Comparison of ENCODE assay signal across 1 cellular context in the genomic region with DNA sequence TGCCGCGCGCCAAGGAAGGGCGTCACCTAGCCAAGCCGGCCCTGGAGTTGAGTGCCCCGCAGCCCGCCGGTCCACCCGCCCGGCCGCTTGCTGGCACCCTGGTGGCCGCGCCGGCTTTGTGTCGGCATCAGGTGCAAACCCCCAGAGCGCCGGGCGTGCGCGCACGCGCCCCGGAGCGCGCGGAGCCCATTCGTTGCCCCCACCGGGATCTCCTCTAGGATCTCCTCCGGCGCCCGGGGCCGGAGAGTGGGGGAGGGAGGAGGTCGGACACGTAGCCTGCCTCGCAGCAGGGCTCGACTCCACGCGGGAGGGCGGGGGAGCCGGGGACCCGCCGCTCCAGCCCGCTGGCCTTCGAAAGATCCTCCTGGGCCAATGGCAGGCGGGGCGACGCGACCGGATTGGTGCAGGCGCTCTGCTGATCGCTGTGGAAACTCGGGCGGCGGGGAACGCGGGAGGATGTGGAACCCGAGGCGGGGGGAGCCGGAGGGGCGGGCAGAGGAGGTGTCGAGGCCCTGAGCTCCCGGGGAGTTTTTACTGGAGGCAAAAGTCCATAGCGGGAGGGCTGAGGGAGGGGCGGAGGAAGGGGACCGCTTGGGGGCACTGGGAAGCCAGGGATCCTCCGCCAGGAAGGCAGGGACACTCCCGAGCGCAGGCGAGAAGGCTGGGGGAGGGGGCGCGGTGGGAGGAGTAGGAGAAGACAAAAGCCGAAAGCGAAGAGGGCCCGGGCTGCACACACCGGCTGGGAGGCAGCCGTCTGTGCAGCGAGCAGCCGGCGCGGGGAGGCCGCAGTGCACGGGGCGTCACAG.
TF ChIP-seq lines count a peak whose summit lies in the region.

Gene FADS2 (plus strand): TSS at position 728 of the 806 bp plus-strand sequence. CDS start 91 bp downstream, outside the sequence.

TF ChIP-seq in HepG2, 621 proteins besides CTCF, POLR2A, EP300 and RAD21 (continued from another document and continues in another):
- TF ChIP-seq, protein P1, sequence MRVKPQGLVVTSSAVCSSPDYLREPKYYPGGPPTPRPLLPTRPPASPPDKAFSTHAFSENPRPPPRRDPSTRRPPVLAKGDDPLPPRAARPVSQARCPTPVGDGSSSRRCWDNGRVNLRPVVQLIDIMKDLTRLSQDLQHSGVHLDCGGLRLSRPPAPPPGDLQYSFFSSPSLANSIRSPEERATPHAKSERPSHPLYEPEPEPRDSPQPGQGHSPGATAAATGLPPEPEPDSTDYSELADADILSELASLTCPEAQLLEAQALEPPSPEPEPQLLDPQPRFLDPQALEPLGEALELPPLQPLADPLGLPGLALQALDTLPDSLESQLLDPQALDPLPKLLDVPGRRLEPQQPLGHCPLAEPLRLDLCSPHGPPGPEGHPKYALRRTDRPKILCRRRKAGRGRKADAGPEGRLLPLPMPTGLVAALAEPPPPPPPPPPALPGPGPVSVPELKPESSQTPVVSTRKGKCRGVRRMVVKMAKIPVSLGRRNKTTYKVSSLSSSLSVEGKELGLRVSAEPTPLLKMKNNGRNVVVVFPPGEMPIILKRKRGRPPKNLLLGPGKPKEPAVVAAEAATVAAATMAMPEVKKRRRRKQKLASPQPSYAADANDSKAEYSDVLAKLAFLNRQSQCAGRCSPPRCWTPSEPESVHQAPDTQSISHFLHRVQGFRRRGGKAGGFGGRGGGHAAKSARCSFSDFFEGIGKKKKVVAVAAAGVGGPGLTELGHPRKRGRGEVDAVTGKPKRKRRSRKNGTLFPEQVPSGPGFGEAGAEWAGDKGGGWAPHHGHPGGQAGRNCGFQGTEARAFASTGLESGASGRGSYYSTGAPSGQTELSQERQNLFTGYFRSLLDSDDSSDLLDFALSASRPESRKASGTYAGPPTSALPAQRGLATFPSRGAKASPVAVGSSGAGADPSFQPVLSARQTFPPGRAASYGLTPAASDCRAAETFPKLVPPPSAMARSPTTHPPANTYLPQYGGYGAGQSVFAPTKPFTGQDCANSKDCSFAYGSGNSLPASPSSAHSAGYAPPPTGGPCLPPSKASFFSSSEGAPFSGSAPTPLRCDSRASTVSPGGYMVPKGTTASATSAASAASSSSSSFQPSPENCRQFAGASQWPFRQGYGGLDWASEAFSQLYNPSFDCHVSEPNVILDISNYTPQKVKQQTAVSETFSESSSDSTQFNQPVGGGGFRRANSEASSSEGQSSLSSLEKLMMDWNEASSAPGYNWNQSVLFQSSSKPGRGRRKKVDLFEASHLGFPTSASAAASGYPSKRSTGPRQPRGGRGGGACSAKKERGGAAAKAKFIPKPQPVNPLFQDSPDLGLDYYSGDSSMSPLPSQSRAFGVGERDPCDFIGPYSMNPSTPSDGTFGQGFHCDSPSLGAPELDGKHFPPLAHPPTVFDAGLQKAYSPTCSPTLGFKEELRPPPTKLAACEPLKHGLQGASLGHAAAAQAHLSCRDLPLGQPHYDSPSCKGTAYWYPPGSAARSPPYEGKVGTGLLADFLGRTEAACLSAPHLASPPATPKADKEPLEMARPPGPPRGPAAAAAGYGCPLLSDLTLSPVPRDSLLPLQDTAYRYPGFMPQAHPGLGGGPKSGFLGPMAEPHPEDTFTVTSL (CRISPR knock-in tag; IDR thresholded peaks at IDR 0.05; ENCODE audit: borderline replicate concordance), result no peak
- TF ChIP-seq CEBPZ (IDR thresholded peaks at IDR 0.05; ENCODE audit: low read length), result no peak
- 0 out of 2 replicates have a peak, but pooled peaks have one; percentile 56 for TF ChIP-seq ZFP36L1 (CRISPR knock-in tag; IDR thresholded peaks at IDR 0.05)
- TF ChIP-seq SYNCRIP (IDR thresholded peaks at IDR 0.05; ENCODE audit: insufficient read depth, low read depth, low read length), result no peak
- TF ChIP-seq ZNF746 (CRISPR knock-in tag; IDR thresholded peaks at IDR 0.05), result peak; percentile 95
- TF ChIP-seq ZNF292 (CRISPR knock-in tag; IDR thresholded peaks at IDR 0.05; ENCODE audit: borderline replicate concordance, low read depth), result 0 out of 2 replicates have a peak, but pooled peaks have one; percentile 15
- no peak for TF ChIP-seq U2AF1 (optimal IDR thresholded peaks at IDR 0.05; ENCODE audit: low read depth, low read length)
- TF ChIP-seq HIVEP1 (CRISPR knock-in tag; IDR thresholded peaks at IDR 0.05), result peak; percentile 45; the same call in 1 of the 2 replicates
- peak; percentile 20; the same call in 1 of the 2 replicates for TF ChIP-seq ZFX (CRISPR knock-in tag; IDR thresholded peaks at IDR 0.05; ENCODE audit: low read depth)
- TF ChIP-seq NONO (IDR thresholded peaks at IDR 0.05), result no peak
- peak; percentile 71 for TF ChIP-seq NONO (CRISPR knock-in tag; conservative IDR thresholded peaks at IDR 0.05)
- peak; percentile 74; the same call in 1 of the 2 replicates for TF ChIP-seq ZBTB38 (CRISPR knock-in tag; IDR thresholded peaks at IDR 0.05)
- no peak for TF ChIP-seq NR2F1 (CRISPR knock-in tag; IDR thresholded peaks at IDR 0.05)
- peak; percentile 44; the same call in 1 of the 2 replicates for TF ChIP-seq DR1 (CRISPR knock-in tag; IDR thresholded peaks at IDR 0.05)
- peak; percentile 56; the same call in 1 of the 2 replicates for TF ChIP-seq TFDP1 (CRISPR knock-in tag; IDR thresholded peaks at IDR 0.05; ENCODE audit: borderline replicate concordance)
- TF ChIP-seq, protein P2, sequence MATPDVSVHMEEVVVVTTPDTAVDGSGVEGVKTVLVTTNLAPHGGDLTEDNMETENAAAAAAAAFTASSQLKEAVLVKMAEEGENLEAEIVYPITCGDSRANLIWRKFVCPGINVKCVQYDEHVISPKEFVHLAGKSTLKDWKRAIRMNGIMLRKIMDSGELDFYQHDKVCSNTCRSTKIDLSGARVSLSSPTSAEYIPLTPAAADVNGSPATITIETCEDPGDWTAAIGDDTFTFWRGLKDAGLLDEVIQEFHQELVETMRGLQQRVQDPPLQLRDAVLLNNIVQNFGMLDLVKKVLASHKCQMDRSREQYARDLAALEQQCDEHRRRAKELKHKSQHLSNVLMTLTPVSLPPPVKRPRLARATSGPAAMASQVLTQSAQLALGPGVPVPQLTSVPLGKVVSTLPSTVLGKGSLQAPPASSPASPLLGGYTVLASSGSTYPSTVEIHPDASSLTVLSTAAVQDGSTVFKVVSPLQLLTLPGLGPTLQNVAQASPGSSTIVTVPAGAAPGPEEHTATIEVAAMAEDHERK (CRISPR knock-in tag; IDR thresholded peaks at IDR 0.05; ENCODE audit: low read depth), result no peak
- no peak for TF ChIP-seq PHB2 (IDR thresholded peaks at IDR 0.05; ENCODE audit: partially characterized antibody)
- TF ChIP-seq, protein P3, sequence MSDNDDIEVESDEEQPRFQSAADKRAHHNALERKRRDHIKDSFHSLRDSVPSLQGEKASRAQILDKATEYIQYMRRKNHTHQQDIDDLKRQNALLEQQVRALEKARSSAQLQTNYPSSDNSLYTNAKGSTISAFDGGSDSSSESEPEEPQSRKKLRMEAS (IDR thresholded peaks at IDR 0.05), result peak; percentile 77
- TF ChIP-seq HDAC2 (CRISPR knock-in tag; IDR thresholded peaks at IDR 0.05), result 0 out of 2 replicates have a peak, but pooled peaks have one; percentile 2
- TF ChIP-seq ZNF761 (CRISPR knock-in tag; conservative IDR thresholded peaks at IDR 0.05), result peak; percentile 48; the same call in 1 of the 2 replicates
- peak; percentile 84 for TF ChIP-seq ZNF687 (CRISPR knock-in tag; IDR thresholded peaks at IDR 0.05)
- TF ChIP-seq PHF5A (CRISPR knock-in tag; IDR thresholded peaks at IDR 0.05; ENCODE audit: low read depth, unreplicated experiment), result no peak
- TF ChIP-seq TBX3 (IDR thresholded peaks at IDR 0.05; ENCODE audit: borderline replicate concordance), result 0 out of 2 replicates have a peak, but pooled peaks have one; percentile 13
- TF ChIP-seq TRIM24 (CRISPR knock-in tag; IDR thresholded peaks at IDR 0.05), result no peak
- no peak for TF ChIP-seq ZNF781 (CRISPR knock-in tag; IDR thresholded peaks at IDR 0.05; ENCODE audit: borderline replicate concordance, not compliant biosample characterization)
- TF ChIP-seq SAFB2 (CRISPR knock-in tag; IDR thresholded peaks at IDR 0.05; ENCODE audit: borderline replicate concordance, low read depth), result no peak
- TF ChIP-seq TARDBP (CRISPR knock-in tag; IDR thresholded peaks at IDR 0.05), result 0 out of 2 replicates have a peak, but pooled peaks have one; percentile 45
- no peak for TF ChIP-seq SMAD9 (CRISPR knock-in tag; IDR thresholded peaks at IDR 0.05)
- 0 out of 2 replicates have a peak, but pooled peaks have one; percentile 22 for TF ChIP-seq ZNF317 (CRISPR knock-in tag; IDR thresholded peaks at IDR 0.05)
- TF ChIP-seq NFYC (CRISPR knock-in tag; IDR thresholded peaks at IDR 0.05), result peak; percentile 76
- TF ChIP-seq RNF2 (conservative IDR thresholded peaks at IDR 0.05; ENCODE audit: low read depth), result no peak
- TF ChIP-seq JDP2 (CRISPR knock-in tag; IDR thresholded peaks at IDR 0.05; ENCODE audit: borderline replicate concordance), result no peak
- TF ChIP-seq ZBTB26 (CRISPR knock-in tag; IDR thresholded peaks at IDR 0.05; ENCODE audit: borderline replicate concordance), result 0 out of 2 replicates have a peak, but pooled peaks have one; percentile 21
- TF ChIP-seq KLF16 (CRISPR knock-in tag; IDR thresholded peaks at IDR 0.05), result 0 out of 4 replicates have a peak, but pooled peaks of 1 of the 2 experiments have one; percentile 38
- TF ChIP-seq ZNF510 (CRISPR knock-in tag; IDR thresholded peaks at IDR 0.05; ENCODE audit: low read depth), result 0 out of 2 replicates have a peak, but pooled peaks have one; percentile 33
- TF ChIP-seq, protein P4, sequence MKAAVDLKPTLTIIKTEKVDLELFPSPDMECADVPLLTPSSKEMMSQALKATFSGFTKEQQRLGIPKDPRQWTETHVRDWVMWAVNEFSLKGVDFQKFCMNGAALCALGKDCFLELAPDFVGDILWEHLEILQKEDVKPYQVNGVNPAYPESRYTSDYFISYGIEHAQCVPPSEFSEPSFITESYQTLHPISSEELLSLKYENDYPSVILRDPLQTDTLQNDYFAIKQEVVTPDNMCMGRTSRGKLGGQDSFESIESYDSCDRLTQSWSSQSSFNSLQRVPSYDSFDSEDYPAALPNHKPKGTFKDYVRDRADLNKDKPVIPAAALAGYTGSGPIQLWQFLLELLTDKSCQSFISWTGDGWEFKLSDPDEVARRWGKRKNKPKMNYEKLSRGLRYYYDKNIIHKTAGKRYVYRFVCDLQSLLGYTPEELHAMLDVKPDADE (CRISPR knock-in tag; IDR thresholded peaks at IDR 0.05), result no peak
